In genomic region chr4:119628281-119629141, GRCh38 we compare ENCODE assay signal across 8 cellular contexts. TPM values are rescaled to one million over a fixed set of nuclear protein-coding genes. Genes with fewer than 3 reads are reported as not detected.
DNase-seq lines count a peak whose midpoint lies in the region; ATAC-seq lines count a peak whose summit lies in the region.

PDE5A (minus strand) TSS chr4:119628804; CDS start chr4:119628671, 133 bp downstream.

- peak; percentile 94 for ATAC-seq in GM18909 (IDR thresholded peaks at IDR 0.05; ENCODE audit: poor library complexity, unreplicated experiment)
- ATAC-seq in HG03159 (IDR thresholded peaks at IDR 0.05; ENCODE audit: unreplicated experiment) = peak; percentile 92
- ATAC-seq in left lobe of liver = peak; percentile 92

- DNase-seq in AG08395 (ENCODE audit: low spot score) (peak; percentile 76), NCI-H226 (peak; percentile 70), cortex of kidney (lab: John Stamatoyannopoulos, UW) (peak; percentile 12), left lobe of liver (ENCODE audit: low spot score) (peak; percentile 79)
- peak; percentile 64 to 70 for DNase-seq in activated CD4-positive, alpha-beta T cell treated with anti-CD3 and anti-CD28 coated beads for 4 hours
- peak; percentile 75 for DNase-seq in stimulated activated CD4-positive, alpha-beta T cell treated with anti-CD3 and anti-CD28 coated beads, Interleukin-1b, Interleukin-23, amount 100 ng/mL, for 48 hours

RNA-seq across cellular contexts. Expression of gene PDE5A, which starts in this region (rescaled TPM):
- 0.53 TPM for total RNA-seq in left lobe of liver

Comparison
In these comparisons a context has a peak if more than half of its experiments do, and no peak if none do; other contexts are left out.
1. Peak in every context shown above with its lines: DNase-seq and ATAC-seq.
2. Peak in DNase-seq and ATAC-seq in left lobe of liver; RNA of the gene not detected or under 1 TPM.
3. DNase-seq: peak in every context shown above with its lines; median percentile 79 in left lobe of liver; 76 in AG08395; 75 in stimulated activated CD4-positive, alpha-beta T cell treated with anti-CD3 and anti-CD28 coated beads, Interleukin-1b, Interleukin-23, amount 100 ng/mL, for 48 hours; 70 in NCI-H226; 67 in activated CD4-positive, alpha-beta T cell treated with anti-CD3 and anti-CD28 coated beads for 4 hours; 12 in cortex of kidney.